31 cellular contexts compared by ENCODE assay signal in the genomic region with DNA sequence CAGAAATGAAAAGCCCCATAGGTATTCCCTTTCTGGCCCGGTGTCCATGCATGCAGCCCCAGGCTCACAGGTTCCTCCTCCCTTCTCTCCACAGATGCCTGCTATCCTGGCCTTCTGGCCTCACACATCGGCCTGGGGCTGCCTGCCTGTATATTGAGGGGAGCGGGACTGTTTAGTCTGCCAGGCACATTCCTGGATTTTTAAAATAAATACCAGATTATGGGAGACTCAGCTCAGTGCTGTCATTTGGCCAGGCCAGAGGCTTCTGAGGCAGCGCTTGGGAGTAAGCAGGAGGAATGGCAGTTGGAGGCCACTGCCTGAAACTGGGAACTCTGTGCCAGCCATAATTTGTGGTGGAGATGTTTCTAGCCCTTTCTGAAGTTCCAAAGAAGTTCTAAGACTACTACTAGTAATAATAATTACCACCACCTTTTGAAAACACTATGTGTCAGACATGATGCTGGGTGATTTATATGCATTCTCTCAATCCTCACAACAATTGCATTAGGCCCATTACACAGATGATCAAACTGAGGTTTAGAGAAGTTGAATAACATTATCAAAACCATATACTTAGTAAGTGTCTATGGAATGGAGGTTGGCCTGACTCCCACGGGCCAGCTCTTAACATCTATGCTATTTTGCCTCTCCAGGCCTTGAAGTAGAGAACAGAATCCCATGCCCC.
A peak's percentile ranks its signal among the peaks of the same experiment; 100 is the strongest.
DNase-seq lines count a peak whose midpoint lies in the region; ATAC-seq and TF ChIP-seq lines count a peak whose summit lies in the region.
"Had no signal": no experiment of that assay in that cellular context is flagged by ENCODE, and none has a peak within 500 bp of the region (broad histone marks: within the 10 kb centered on the region; RNA-seq: fewer than 3 reads in every experiment).

No MANE protein-coding gene starts in this region.

- peak overlapping the region; percentile 4 to 28 for H3K27ac ChIP-seq in ascending aorta
- H3K27ac ChIP-seq in skeletal muscle tissue (ENCODE audit: low read depth, low read length): peak overlapping the region; percentile 51
- H3K27ac ChIP-seq: A549, cardiac muscle cell, colonic mucosa, neutrophil, Peyer's patch had no signal

- H3K4me1 ChIP-seq in ascending aorta: peaks cover 2 to 17% of the 10 kb centered on the region in 2 donors
- peaks cover 60 to 74% (median 62%) of the 10 kb centered on the region in 3 donors for H3K4me1 ChIP-seq in skeletal muscle tissue (ENCODE audit: control insufficient read depth in 3 of 3, insufficient read depth in 3 of 3, low read length in 3 of 3)
- peaks cover 18% of the 10 kb centered on the region for H3K4me1 ChIP-seq in Caco-2
- H3K4me1 ChIP-seq: colonic mucosa had no signal

- TF ChIP-seq CTCF in ascending aorta (IDR thresholded peaks at IDR 0.05) (no peak), Caco-2 (IDR thresholded peaks at IDR 0.05; ENCODE audit: insufficient read depth in 1 of 2, low read depth in 1 of 2, low read length in 1 of 2, severe bottlenecking in 1 of 2, unreplicated experiment in 1 of 2) (no peak)

- DNase-seq in EH (ENCODE audit: low read depth): peak; percentile 28
- no peak for DNase-seq in ascending aorta (ENCODE audit: low spot score in 2 of 2)
- peak; percentile 66 for DNase-seq in islet precursor cell
- no peak for DNase-seq in Caco-2
- no peak for DNase-seq in stimulated activated naive CD8-positive, alpha-beta T cell treated with anti-CD3 and anti-CD28 coated beads, Interleukin-15, Interleukin-2, amounts not matched to agents 100 U/mL and 50 U/mL, for 24 hours
- DNase-seq: activated CD4-positive, alpha-beta T cell treated with anti-CD3 and anti-CD28 coated beads for 48 hours; activated gamma-delta T cell; activated naive CD8-positive, alpha-beta T cell treated with anti-CD3 and anti-CD28 coated beads for 36 hours; activated T-cell treated with anti-CD3 and anti-CD28 coated beads, Interleukin-2, amount 50 U/mL, for 1 hour; anterior cingulate cortex; CD8-positive, alpha-beta memory T cell; colonic mucosa; effector CD4-positive, alpha-beta T cell; glutamatergic neuron; GOT3; MV-4-11; NCI-H1436 treated with DMSO at 0.1 percent for 48 hours; NCI-H2081 treated with DMSO at 0.1 percent for 48 hours; NCI-H774; Peyer's patch; SHP77; SW 1271 had no signal

- POLR2A ChIA-PET in Caco-2 (lab: Charles Lee): no interaction called here

- no peaks in the 10 kb centered on the region for H3K27me3 Mint-ChIP-seq in Caco-2 (ENCODE audit: insufficient read depth, unreplicated experiment)
- H3K27me3 Mint-ChIP-seq: B cell had no signal

- H3K4me1 Mint-ChIP-seq in Caco-2 (ENCODE audit: low read depth, unreplicated experiment): peaks cover 18% of the 10 kb centered on the region

- ATAC-seq in HG03378 (IDR thresholded peaks at IDR 0.05; ENCODE audit: unreplicated experiment) (no peak), GM18858 (IDR thresholded peaks at IDR 0.05; ENCODE audit: unreplicated experiment) (no peak)
- ATAC-seq in stimulated activated naive CD8-positive, alpha-beta T cell treated with anti-CD3 and anti-CD28 coated beads, Interleukin-15, Interleukin-2, amounts not matched to agents 100 U/mL and 50 U/mL, for 24 hours: no peak
- ATAC-seq: A549; left lobe of liver; stimulated activated memory B cell treated with anti-CD40 and anti-IgM and Interleukin-4, amounts not matched to agents 10 μg/mL and 1 μg/mL and 100 μg/mL, for 72 hours had no signal

- CTCF ChIA-PET in Caco-2 (lab: Charles Lee): interaction anchor here (1.3 kb wide), 1 partner anchor 71 kb away, joined by 4 read pairs; no protein-coding TSS in a partner anchor

- no peaks in the 10 kb centered on the region for H3K27me3 ChIP-seq in ascending aorta
- H3K27me3 ChIP-seq in skeletal muscle tissue (ENCODE audit: control insufficient read depth in 3 of 3, insufficient read depth in 3 of 3, low read length in 3 of 3): no peaks in the 10 kb centered on the region
- H3K27me3 ChIP-seq in Caco-2 (replicated peaks; ENCODE audit: control insufficient read depth, insufficient read depth, low read length): no peaks in the 10 kb centered on the region
- H3K27me3 ChIP-seq: cardiac muscle cell, colonic mucosa, Peyer's patch had no signal

- H3K9me3 ChIP-seq in ascending aorta: no peaks in the 10 kb centered on the region
- no peaks in the 10 kb centered on the region for H3K9me3 ChIP-seq in skeletal muscle tissue (ENCODE audit: control insufficient read depth in 3 of 3, low read length in 3 of 3)
- no peaks in the 10 kb centered on the region for H3K9me3 ChIP-seq in Caco-2
- H3K9me3 ChIP-seq: A549, colonic mucosa, neutrophil, Peyer's patch had no signal

- H3K4me3 Mint-ChIP-seq in Caco-2 (ENCODE audit: unreplicated experiment): no peak overlapping the region
- H3K4me3 Mint-ChIP-seq: activated naive CD8-positive, alpha-beta T cell treated with anti-CD3 and anti-CD28 coated beads for 36 hours; B cell; CD8-positive, alpha-beta memory T cell; stimulated activated memory B cell treated with anti-CD40 and anti-IgM and Interleukin-4, amounts not matched to agents 10 μg/mL and 1 μg/mL and 100 μg/mL, for 72 hours had no signal

- intact Hi-C loops in ascending aorta (cut with DNase I) (loop anchor here (5.0 kb wide), 1 partner anchor 51 kb away; no protein-coding TSS in a partner anchor), Caco-2 (cut with micrococcal nuclease; ENCODE audit: unreplicated experiment) (no loop called here)

- no peaks in the 10 kb centered on the region for H3K36me3 Mint-ChIP-seq in Caco-2 (ENCODE audit: insufficient read depth, unreplicated experiment)
- H3K36me3 Mint-ChIP-seq: activated naive CD8-positive, alpha-beta T cell treated with anti-CD3 and anti-CD28 coated beads for 36 hours; CD8-positive, alpha-beta memory T cell; stimulated activated memory B cell treated with anti-CD40 and anti-IgM and Interleukin-4, amounts not matched to agents 10 μg/mL and 1 μg/mL and 100 μg/mL, for 72 hours had no signal

- H3K9ac ChIP-seq in skeletal muscle tissue (ENCODE audit: low read depth in 1 of 3, low read length in 3 of 3): peak overlapping the region in 1 of 3 donors; percentile 42

- H3K4me3 ChIP-seq in ascending aorta: no peak overlapping the region
- no peak overlapping the region for H3K4me3 ChIP-seq in skeletal muscle tissue (ENCODE audit: low read length in 3 of 3)
- H3K4me3 ChIP-seq in Caco-2 (ENCODE audit: low read depth, low read length): no peak overlapping the region
- H3K4me3 ChIP-seq: A549, cardiac muscle cell, colonic mucosa, Peyer's patch had no signal

- H3K9me3 Mint-ChIP-seq in Caco-2 (ENCODE audit: unreplicated experiment): no peaks in the 10 kb centered on the region
- H3K9me3 Mint-ChIP-seq: activated naive CD8-positive, alpha-beta T cell treated with anti-CD3 and anti-CD28 coated beads for 36 hours; CD8-positive, alpha-beta memory T cell; stimulated activated memory B cell treated with anti-CD40 and anti-IgM and Interleukin-4, amounts not matched to agents 10 μg/mL and 1 μg/mL and 100 μg/mL, for 72 hours had no signal

- H3K36me3 ChIP-seq in ascending aorta: peaks cover 0 to 17% of the 10 kb centered on the region in 2 donors
- H3K36me3 ChIP-seq in skeletal muscle tissue (ENCODE audit: control insufficient read depth in 3 of 3, insufficient read depth in 3 of 3, low read length in 3 of 3): peaks cover 0 to 10% (median 0%) of the 10 kb centered on the region in 3 donors
- H3K36me3 ChIP-seq in Caco-2 (ENCODE audit: control insufficient read depth, insufficient read depth, low read length): no peaks in the 10 kb centered on the region
- H3K36me3 ChIP-seq: colonic mucosa, neutrophil had no signal

- no TSS peak for BruUV-seq in Caco-2 (replicated peaks; lab: Mats Ljungman, UMichigan)

- H3K27ac Mint-ChIP-seq in Caco-2 (ENCODE audit: unreplicated experiment): no peak overlapping the region
- H3K27ac Mint-ChIP-seq: activated naive CD8-positive, alpha-beta T cell treated with anti-CD3 and anti-CD28 coated beads for 36 hours; B cell; CD8-positive, alpha-beta memory T cell; stimulated activated memory B cell treated with anti-CD40 and anti-IgM and Interleukin-4, amounts not matched to agents 10 μg/mL and 1 μg/mL and 100 μg/mL, for 72 hours had no signal

Comparison
In these comparisons a context has a peak if more than half of its experiments do, and no peak if none do; other contexts are left out.
1. DNase-seq: peak in EH (single experiment) and islet precursor cell (single experiment); none in ascending aorta (0 of 2), Caco-2 (0 of 2) and stimulated activated naive CD8-positive, alpha-beta T cell treated with anti-CD3 and anti-CD28 coated beads, Interleukin-15, Interleukin-2, amounts not matched to agents 100 U/mL and 50 U/mL, for 24 hours (single experiment).